Comparison of ENCODE assay signal across 1 cellular context in genomic region chr2:191018048-191018447, GRCh38.
TF ChIP-seq lines count a peak whose summit lies in the region.

No MANE protein-coding gene starts in this region.

TF ChIP-seq in GM12878, 131 proteins besides CTCF, POLR2A, EP300 and RAD21 (continued from another document):
- no peak for TF ChIP-seq TCF12 (IDR thresholded peaks at IDR 0.05; ENCODE audit: low read depth, low read length)
- TF ChIP-seq MYC (IDR thresholded peaks at IDR 0.05; ENCODE audit: insufficient read depth, insufficient read length, insufficient replicate concordance, low read length, severe bottlenecking) = no peak
- TF ChIP-seq SP1 (IDR thresholded peaks at IDR 0.05; ENCODE audit: low read depth, low read length) = no peak
- TF ChIP-seq RAD51 (IDR thresholded peaks at IDR 0.05) = no peak
- TF ChIP-seq ZBED1 (IDR thresholded peaks at IDR 0.05; ENCODE audit: borderline replicate concordance) = no peak
- no peak for TF ChIP-seq TBL1XR1 (IDR thresholded peaks at IDR 0.05; ENCODE audit: low read depth, low read length)
- no peak for TF ChIP-seq DPF2 (IDR thresholded peaks at IDR 0.05)
